11 cellular contexts compared by ENCODE assay signal in the genomic region with DNA sequence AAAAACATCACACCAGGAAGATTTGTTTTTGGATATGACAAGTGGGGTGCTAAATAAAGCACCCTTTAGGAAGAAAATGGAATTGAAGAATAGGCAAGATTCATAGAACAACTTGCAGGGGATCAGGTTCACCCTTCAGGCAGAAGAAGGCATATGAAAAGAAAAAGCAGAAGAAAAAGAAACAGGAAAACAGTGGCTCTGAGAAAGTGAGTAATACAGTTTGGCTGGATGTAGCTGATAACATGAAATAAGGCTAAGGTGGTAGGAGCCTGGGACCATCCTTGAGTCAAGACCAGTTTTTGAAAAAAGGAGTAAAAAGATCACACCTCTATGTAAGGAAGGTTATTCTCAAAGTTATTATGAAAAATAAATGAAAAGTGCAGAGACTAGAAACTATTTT. TPM values are rescaled to one million over a fixed set of nuclear protein-coding genes. Genes with fewer than 3 reads are reported as not detected.
A peak's percentile ranks its signal among the peaks of the same experiment; 100 is the strongest.
DNase-seq lines count a peak whose midpoint lies in the region; ATAC-seq and TF ChIP-seq lines count a peak whose summit lies in the region.
"Had no signal": no experiment of that assay in that cellular context is flagged by ENCODE, and none has a peak within 500 bp of the region (broad histone marks: within the 10 kb centered on the region; RNA-seq: fewer than 3 reads in every experiment).

No MANE protein-coding gene starts in this region.

- H3K27me3 Mint-ChIP-seq in chondrocyte (ENCODE audit: low read depth) (no peaks in the 10 kb centered on the region), nephron progenitor cell (ENCODE audit: low read depth, poor library complexity) (no peaks in the 10 kb centered on the region)
- no peaks in the 10 kb centered on the region for H3K27me3 Mint-ChIP-seq in stimulated activated naive B cell treated with anti-CD40 and anti-IgM and Interleukin-4, amounts not matched to agents 10 μg/mL and 1 μg/mL and 100 μg/mL, for 72 hours

- no peak for ATAC-seq in stimulated activated naive B cell treated with anti-CD40 and anti-IgM and Interleukin-4, amounts not matched to agents 10 μg/mL and 1 μg/mL and 100 μg/mL, for 72 hours (replicated peaks)
- no peak for ATAC-seq in GM21447 (IDR thresholded peaks at IDR 0.05; ENCODE audit: unreplicated experiment)

- H3K36me3 Mint-ChIP-seq in chondrocyte (ENCODE audit: low read depth) = peaks cover 20% of the 10 kb centered on the region
- H3K36me3 Mint-ChIP-seq in nephron progenitor cell (ENCODE audit: low read depth) = peaks cover 43% of the 10 kb centered on the region
- H3K36me3 Mint-ChIP-seq in stimulated activated naive B cell treated with anti-CD40 and anti-IgM and Interleukin-4, amounts not matched to agents 10 μg/mL and 1 μg/mL and 100 μg/mL, for 72 hours = peaks cover 22 to 40% of the 10 kb centered on the region in 2 donors

- no peaks in the 10 kb centered on the region for H3K27me3 ChIP-seq in Peyer's patch

- peak overlapping the region in 3 of 4 donors; percentile 8 to 61 (median 18) for H3K27ac ChIP-seq in Peyer's patch
- H3K27ac ChIP-seq: 22Rv1 had no signal

- H3K4me3 Mint-ChIP-seq in chondrocyte (ENCODE audit: unreplicated experiment) = no peak overlapping the region
- H3K4me3 Mint-ChIP-seq in nephron progenitor cell = no peak overlapping the region
- H3K4me3 Mint-ChIP-seq in stimulated activated naive B cell treated with anti-CD40 and anti-IgM and Interleukin-4, amounts not matched to agents 10 μg/mL and 1 μg/mL and 100 μg/mL, for 72 hours = no peak overlapping the region

- H3K4me1 ChIP-seq in Peyer's patch = peaks cover 0 to 19% (median 0%) of the 10 kb centered on the region in 4 donors

- H3K9me3 Mint-ChIP-seq in chondrocyte (ENCODE audit: low read depth) = no peaks in the 10 kb centered on the region
- H3K9me3 Mint-ChIP-seq in nephron progenitor cell = no peaks in the 10 kb centered on the region
- H3K9me3 Mint-ChIP-seq in stimulated activated naive B cell treated with anti-CD40 and anti-IgM and Interleukin-4, amounts not matched to agents 10 μg/mL and 1 μg/mL and 100 μg/mL, for 72 hours = no peaks in the 10 kb centered on the region

- DNase-seq in DMS53 (lab: John Stamatoyannopoulos, UW) (peak; percentile 24), DMS53 treated with DMSO at 0.1 percent for 48 hours (lab: John Stamatoyannopoulos, UW; ENCODE audit: unreplicated experiment) (no peak), Peyer's patch (no peak), chondrocyte (ENCODE audit: low spot score) (no peak), nephron progenitor cell (no peak), T1000 (lab: John Stamatoyannopoulos, UW) (no peak)
- DNase-seq in stimulated activated naive B cell treated with anti-CD40 and anti-IgM and Interleukin-4, amounts not matched to agents 10 μg/mL and 1 μg/mL and 100 μg/mL, for 72 hours = no peak
- DNase-seq: activated CD8-positive, alpha-beta memory T cell treated with anti-CD3 and anti-CD28 coated beads, Interleukin-2, amount 50 U/mL, for 48 hours; left colon had no signal

- no peak for TF ChIP-seq POLR2A in Peyer's patch (IDR thresholded peaks at IDR 0.05)

- no peak overlapping the region for H3K4me3 ChIP-seq in Peyer's patch

- peaks cover 38% of the 10 kb centered on the region for H3K4me1 Mint-ChIP-seq in chondrocyte (ENCODE audit: low read depth)
- no peaks in the 10 kb centered on the region for H3K4me1 Mint-ChIP-seq in nephron progenitor cell
- H3K4me1 Mint-ChIP-seq in stimulated activated naive B cell treated with anti-CD40 and anti-IgM and Interleukin-4, amounts not matched to agents 10 μg/mL and 1 μg/mL and 100 μg/mL, for 72 hours = peaks cover 2 to 10% of the 10 kb centered on the region in 2 donors

- peaks cover 0 to 30% (median 0%) of the 10 kb centered on the region in 3 donors for H3K36me3 ChIP-seq in Peyer's patch

- H3K9me3 ChIP-seq in Peyer's patch = no peaks in the 10 kb centered on the region

- H3K27ac Mint-ChIP-seq in chondrocyte (ENCODE audit: unreplicated experiment) = peak overlapping the region; percentile 82
- H3K27ac Mint-ChIP-seq in nephron progenitor cell = peak overlapping the region; percentile 0
- H3K27ac Mint-ChIP-seq in stimulated activated naive B cell treated with anti-CD40 and anti-IgM and Interleukin-4, amounts not matched to agents 10 μg/mL and 1 μg/mL and 100 μg/mL, for 72 hours = no peak overlapping the region

- TF ChIP-seq CTCF in Peyer's patch (IDR thresholded peaks at IDR 0.05) (no peak), chondrocyte (IDR thresholded peaks at IDR 0.05) (no peak), nephron progenitor cell (IDR thresholded peaks at IDR 0.05) (no peak)

RNA-seq across cellular contexts. Expression of a gene that starts 42.4 kb away (rescaled TPM):
- 10 to 100 TPM; 24.0 to 74.3 (median 44.7) TPM for total RNA-seq in Peyer's patch
- total RNA-seq in chondrocyte = 90.5 to 104 TPM (median 92.7 TPM) in 3 replicates

RNA-seq across cellular contexts. Expression of a gene that starts 50.0 kb away (rescaled TPM):
- total RNA-seq in Peyer's patch (10 to 100 TPM; 30.5 to 61.1 (median 51.2) TPM), chondrocyte (1,189 to 1,311 TPM (median 1,232 TPM) in 3 replicates)

Comparison
In these comparisons a context has a peak if more than half of its experiments do, and no peak if none do; other contexts are left out.
1. RNA of a gene that starts 50.0 kb away (total RNA-seq): 1,189 to 1,311 TPM in chondrocyte; 30.5 to 61.1 TPM in Peyer's patch; every median in the first group is over 10 times any median in the second.